ENCODE assay signal across 1 cellular context in the genomic region with DNA sequence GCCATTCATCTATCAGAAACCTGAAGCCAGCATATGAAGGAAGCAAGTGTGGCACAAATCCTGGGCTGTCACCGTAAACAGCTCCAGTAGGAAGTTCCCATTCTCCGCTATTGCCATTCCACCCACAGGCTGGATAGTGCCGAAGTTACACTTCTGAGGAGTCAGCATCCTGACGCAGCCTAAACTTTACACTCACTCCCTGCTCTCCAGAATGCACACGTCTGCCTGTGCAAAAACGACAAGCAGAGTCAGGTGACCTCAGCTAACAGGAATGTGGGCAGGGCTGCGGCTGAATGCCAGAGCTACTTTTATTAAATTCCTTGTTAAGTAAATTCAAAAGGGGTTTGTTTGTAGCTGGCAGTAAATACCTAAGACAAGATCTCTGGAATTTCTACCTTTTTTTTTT.
TF ChIP-seq lines count a peak whose summit lies in the region.

No MANE protein-coding gene starts in this region.

TF ChIP-seq in HepG2, 621 proteins besides CTCF, POLR2A, EP300 and RAD21 (continued from another document):
- no peak for TF ChIP-seq ZNF839 (CRISPR knock-in tag; IDR thresholded peaks at IDR 0.05; ENCODE audit: borderline replicate concordance)
- TF ChIP-seq ZNF83 (CRISPR knock-in tag; IDR thresholded peaks at IDR 0.05; ENCODE audit: borderline replicate concordance): no peak
- TF ChIP-seq, protein P1, sequence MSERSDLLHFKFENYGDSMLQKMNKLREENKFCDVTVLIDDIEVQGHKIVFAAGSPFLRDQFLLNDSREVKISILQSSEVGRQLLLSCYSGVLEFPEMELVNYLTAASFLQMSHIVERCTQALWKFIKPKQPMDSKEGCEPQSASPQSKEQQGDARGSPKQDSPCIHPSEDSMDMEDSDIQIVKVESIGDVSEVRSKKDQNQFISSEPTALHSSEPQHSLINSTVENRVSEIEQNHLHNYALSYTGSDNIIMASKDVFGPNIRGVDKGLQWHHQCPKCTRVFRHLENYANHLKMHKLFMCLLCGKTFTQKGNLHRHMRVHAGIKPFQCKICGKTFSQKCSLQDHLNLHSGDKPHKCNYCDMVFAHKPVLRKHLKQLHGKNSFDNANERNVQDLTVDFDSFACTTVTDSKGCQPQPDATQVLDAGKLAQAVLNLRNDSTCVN (CRISPR knock-in tag; IDR thresholded peaks at IDR 0.05; ENCODE audit: borderline replicate concordance): peak; percentile 66; the same call in 1 of the 2 replicates
- TF ChIP-seq, protein P2, sequence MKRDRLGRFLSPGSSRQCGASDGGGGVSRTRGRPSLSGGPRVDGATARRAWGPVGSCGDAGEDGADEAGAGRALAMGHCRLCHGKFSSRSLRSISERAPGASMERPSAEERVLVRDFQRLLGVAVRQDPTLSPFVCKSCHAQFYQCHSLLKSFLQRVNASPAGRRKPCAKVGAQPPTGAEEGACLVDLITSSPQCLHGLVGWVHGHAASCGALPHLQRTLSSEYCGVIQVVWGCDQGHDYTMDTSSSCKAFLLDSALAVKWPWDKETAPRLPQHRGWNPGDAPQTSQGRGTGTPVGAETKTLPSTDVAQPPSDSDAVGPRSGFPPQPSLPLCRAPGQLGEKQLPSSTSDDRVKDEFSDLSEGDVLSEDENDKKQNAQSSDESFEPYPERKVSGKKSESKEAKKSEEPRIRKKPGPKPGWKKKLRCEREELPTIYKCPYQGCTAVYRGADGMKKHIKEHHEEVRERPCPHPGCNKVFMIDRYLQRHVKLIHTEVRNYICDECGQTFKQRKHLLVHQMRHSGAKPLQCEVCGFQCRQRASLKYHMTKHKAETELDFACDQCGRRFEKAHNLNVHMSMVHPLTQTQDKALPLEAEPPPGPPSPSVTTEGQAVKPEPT (CRISPR knock-in tag; IDR thresholded peaks at IDR 0.05; ENCODE audit: low read depth): no peak
- TF ChIP-seq MLLT10 (CRISPR knock-in tag; IDR thresholded peaks at IDR 0.05): no peak
- TF ChIP-seq, protein P3, sequence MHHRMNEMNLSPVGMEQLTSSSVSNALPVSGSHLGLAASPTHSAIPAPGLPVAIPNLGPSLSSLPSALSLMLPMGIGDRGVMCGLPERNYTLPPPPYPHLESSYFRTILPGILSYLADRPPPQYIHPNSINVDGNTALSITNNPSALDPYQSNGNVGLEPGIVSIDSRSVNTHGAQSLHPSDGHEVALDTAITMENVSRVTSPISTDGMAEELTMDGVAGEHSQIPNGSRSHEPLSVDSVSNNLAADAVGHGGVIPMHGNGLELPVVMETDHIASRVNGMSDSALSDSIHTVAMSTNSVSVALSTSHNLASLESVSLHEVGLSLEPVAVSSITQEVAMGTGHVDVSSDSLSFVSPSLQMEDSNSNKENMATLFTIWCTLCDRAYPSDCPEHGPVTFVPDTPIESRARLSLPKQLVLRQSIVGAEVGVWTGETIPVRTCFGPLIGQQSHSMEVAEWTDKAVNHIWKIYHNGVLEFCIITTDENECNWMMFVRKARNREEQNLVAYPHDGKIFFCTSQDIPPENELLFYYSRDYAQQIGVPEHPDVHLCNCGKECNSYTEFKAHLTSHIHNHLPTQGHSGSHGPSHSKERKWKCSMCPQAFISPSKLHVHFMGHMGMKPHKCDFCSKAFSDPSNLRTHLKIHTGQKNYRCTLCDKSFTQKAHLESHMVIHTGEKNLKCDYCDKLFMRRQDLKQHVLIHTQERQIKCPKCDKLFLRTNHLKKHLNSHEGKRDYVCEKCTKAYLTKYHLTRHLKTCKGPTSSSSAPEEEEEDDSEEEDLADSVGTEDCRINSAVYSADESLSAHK (CRISPR knock-in tag; IDR thresholded peaks at IDR 0.05; ENCODE audit: borderline replicate concordance): no peak
- TF ChIP-seq NR2C2 (CRISPR knock-in tag; IDR thresholded peaks at IDR 0.05; ENCODE audit: borderline replicate concordance): no peak
- 0 out of 2 replicates have a peak, but pooled peaks have one; percentile 8 for TF ChIP-seq HOXA3 (CRISPR knock-in tag; IDR thresholded peaks at IDR 0.05)
- peak; percentile 48; the same call in 1 of the 2 replicates for TF ChIP-seq ZFP36L1 (CRISPR knock-in tag; IDR thresholded peaks at IDR 0.05)
TF ChIP-seq in HepG2: peak in this region for 67.
